Comparison of ENCODE assay signal across 8 cellular contexts in genomic region chr12:51270067-51270846, GRCh38. TPM values are rescaled to one million over a fixed set of nuclear protein-coding genes. Genes with fewer than 3 reads are reported as not detected.
A peak's percentile ranks its signal among the peaks of the same experiment; 100 is the strongest.
DNase-seq lines count a peak whose midpoint lies in the region; ATAC-seq and TF ChIP-seq lines count a peak whose summit lies in the region.

Gene SMAGP (minus strand): TSS chr12:51270415. CDS start chr12:51269278, 1,137 bp downstream.

- intact Hi-C loops in gastrocnemius medialis (cut with DNase I; ENCODE audit: low total_unique reads), result loop anchor here (2.0 kb wide), 1 partner anchor 71 kb away; no protein-coding TSS in a partner anchor

- H3K27ac Mint-ChIP-seq in CD4-positive, CD25-positive, alpha-beta regulatory T cell, result peak within 1 kb of the TSS; percentile 34 to 93 (median 93)

- no peaks in the 10 kb centered on the region for H3F3A ChIP-seq in SU-DHL-6 (ENCODE audit: insufficient read depth)

- peaks cover 0 to 2% (median 0%) of the 10 kb centered on the region in 7 donors for H3K9me3 Mint-ChIP-seq in CD4-positive, CD25-positive, alpha-beta regulatory T cell

- TF ChIP-seq POLR2A in gastrocnemius medialis (IDR thresholded peaks at IDR 0.05), result no peak

- peaks cover 8 to 31% (median 15%) of the 10 kb centered on the region in 4 donors for H3K4me1 Mint-ChIP-seq in CD4-positive, CD25-positive, alpha-beta regulatory T cell

- H3K4me3 ChIP-seq in CD4-positive, CD25-positive, alpha-beta regulatory T cell (ENCODE audit: low read depth, low read length), result peak within 1 kb of the TSS; percentile 68
- H3K4me3 ChIP-seq in SU-DHL-6 (ENCODE audit: insufficient read depth, low read length, poor library complexity, severe bottlenecking), result peak within 1 kb of the TSS; percentile 58
- peak within 1 kb of the TSS; percentile 66 for H3K4me3 ChIP-seq in astrocyte of the cerebellum (ENCODE audit: low read depth, low read length)
- peak within 1 kb of the TSS; percentile 66 to 93 (median 73) for H3K4me3 ChIP-seq in gastrocnemius medialis

- H3K79me2 ChIP-seq in SU-DHL-6 (ENCODE audit: insufficient read depth, low read length), result no peaks in the 10 kb centered on the region

- peaks cover 4% of the 10 kb centered on the region for H3K36me3 Mint-ChIP-seq in CD4-positive, CD25-positive, alpha-beta regulatory T cell

- H3K4me3 Mint-ChIP-seq in CD4-positive, CD25-positive, alpha-beta regulatory T cell, result peak within 1 kb of the TSS; percentile 90 to 97 (median 94)

- peak; percentile 36 to 47 (median 45) for DNase-seq in CD4-positive, CD25-positive, alpha-beta regulatory T cell
- DNase-seq in HT-29 (ENCODE audit: low spot score), result peak; percentile 86
- no peak for DNase-seq in astrocyte of the cerebellum (ENCODE audit: low read depth)
- peak; percentile 60 for DNase-seq in hepatic stellate cell (ENCODE audit: low spot score)
- DNase-seq in gastrocnemius medialis, result no peak
- no peak for DNase-seq in kidney glomerular epithelial cell (lab: John Stamatoyannopoulos, UW)

- H3K27me3 ChIP-seq in CD4-positive, CD25-positive, alpha-beta regulatory T cell (ENCODE audit: control insufficient read depth, insufficient read depth, low read length), result peaks cover 6% of the 10 kb centered on the region
- H3K27me3 ChIP-seq in SU-DHL-6 (ENCODE audit: low read length) (no peaks in the 10 kb centered on the region), gastrocnemius medialis (peaks cover 8 to 30% (median 15%) of the 10 kb centered on the region in 3 donors)

- H3K9me3 ChIP-seq in CD4-positive, CD25-positive, alpha-beta regulatory T cell (ENCODE audit: control insufficient read depth in 2 of 2, low read length in 2 of 2), result no peaks in the 10 kb centered on the region
- H3K9me3 ChIP-seq in SU-DHL-6 (ENCODE audit: insufficient read depth, low read length) (no peaks in the 10 kb centered on the region), gastrocnemius medialis (no peaks in the 10 kb centered on the region)

- ATAC-seq in CD4-positive, CD25-positive, alpha-beta regulatory T cell (ENCODE audit: low read depth in 2 of 2), result peak; percentile 35 to 46
- ATAC-seq in GM19463 (IDR thresholded peaks at IDR 0.05; ENCODE audit: unreplicated experiment) (peak; percentile 79), gastrocnemius medialis (peak; percentile 50 to 63)

- H3K9me2 ChIP-seq in SU-DHL-6 (replicated peaks; ENCODE audit: insufficient read depth, low read length), result no peaks in the 10 kb centered on the region

- peak within 1 kb of the TSS; percentile 94 for H2AFZ ChIP-seq in SU-DHL-6 (ENCODE audit: low read depth, low read length, severe bottlenecking)

- H3K9ac ChIP-seq in SU-DHL-6 (ENCODE audit: low read length), result peak within 1 kb of the TSS; percentile 39

- H3K4me1 ChIP-seq in CD4-positive, CD25-positive, alpha-beta regulatory T cell (ENCODE audit: control insufficient read depth, insufficient read depth, low read length, poor library complexity, severe bottlenecking), result peaks cover 16% of the 10 kb centered on the region
- H3K4me1 ChIP-seq in gastrocnemius medialis, result peaks cover 0 to 6% of the 10 kb centered on the region in 2 donors

- peak within 1 kb of the TSS; percentile 82 for H3K4me2 ChIP-seq in SU-DHL-6 (ENCODE audit: low read depth, low read length, poor library complexity, severe bottlenecking)

- no peak for TF ChIP-seq CTCF in SU-DHL-6 (IDR thresholded peaks at IDR 0.05; ENCODE audit: insufficient read depth, low read length, poor library complexity, severe bottlenecking)
- no peak for TF ChIP-seq CTCF in astrocyte of the cerebellum (IDR thresholded peaks at IDR 0.05; ENCODE audit: low read depth, low read length, missing control alignments)
- TF ChIP-seq CTCF in gastrocnemius medialis (IDR thresholded peaks at IDR 0.05 in 4 of 5, conservative IDR thresholded peaks at IDR 0.05 in 1 of 5), result peak in 1 of 5 experiments; percentile 18

- peaks cover 9% of the 10 kb centered on the region for H3K27me3 Mint-ChIP-seq in CD4-positive, CD25-positive, alpha-beta regulatory T cell

- in situ Hi-C loops in astrocyte of the cerebellum (cut with HindIII; ENCODE audit: low sequenced_read_pairs), result no loop called here
- in situ Hi-C loops in gastrocnemius medialis (cut with MboI; ENCODE audit: low sequenced_read_pairs in 4 of 4), result loop anchor here in 1 of 4 donors (25.0 kb wide), 1 partner anchor 267 kb away; no protein-coding TSS in a partner anchor

- no peaks in the 10 kb centered on the region for H4K20me1 ChIP-seq in SU-DHL-6 (ENCODE audit: low read depth, low read length)

- no peaks in the 10 kb centered on the region for H3K36me3 ChIP-seq in CD4-positive, CD25-positive, alpha-beta regulatory T cell (ENCODE audit: control insufficient read depth, insufficient read depth, low read length)
- H3K36me3 ChIP-seq in SU-DHL-6 (ENCODE audit: low read length) (no peaks in the 10 kb centered on the region), gastrocnemius medialis (no peaks in the 10 kb centered on the region)

- H3K27ac ChIP-seq in CD4-positive, CD25-positive, alpha-beta regulatory T cell (ENCODE audit: insufficient read depth, low read length, poor library complexity, severe bottlenecking), result no peak within 1 kb of the TSS
- H3K27ac ChIP-seq in SU-DHL-6 (ENCODE audit: low read depth, low read length) (no peak within 1 kb of the TSS), gastrocnemius medialis (peak within 1 kb of the TSS; percentile 35 to 74 (median 60))

RNA-seq across cellular contexts. Expression of gene SMAGP, which starts in this region (rescaled TPM):
- 3.4 TPM for total RNA-seq in CD4-positive, CD25-positive, alpha-beta regulatory T cell
- 10 to 100 TPM in 2 of 4 donors, 1 to 10 TPM in 2; 5.7 to 13.5 (median 8.7) TPM for polyA plus RNA-seq in CD4-positive, CD25-positive, alpha-beta regulatory T cell
- 93.2 and 125 TPM in 2 replicates for total RNA-seq in HT-29 (2014; rRNA removed; shearing (Covaris generic))
- total RNA-seq in gastrocnemius medialis, result 1 to 10 TPM; 1.7 to 3.5 (median 2.5) TPM

Comparison
In these comparisons a context has a peak if more than half of its experiments do, and no peak if none do; other contexts are left out.
1. RNA of gene SMAGP (total RNA-seq): 93.2 to 125 TPM in HT-29; 3.4 TPM in CD4-positive, CD25-positive, alpha-beta regulatory T cell (single experiment) and 1.7 to 3.5 TPM in gastrocnemius medialis; every median in the first group is over 10 times any median in the second.
2. DNase-seq: peak in CD4-positive, CD25-positive, alpha-beta regulatory T cell (3 of 3), HT-29 (single experiment) and hepatic stellate cell (single experiment); none in astrocyte of the cerebellum (single experiment), gastrocnemius medialis (0 of 2) and kidney glomerular epithelial cell (single experiment).
3. H3K27ac ChIP-seq: peak in gastrocnemius medialis (4 of 4); none in CD4-positive, CD25-positive, alpha-beta regulatory T cell (single experiment) and SU-DHL-6 (single experiment).
4. Peak in every context shown above with its lines, with median percentiles within 50 percentile points of each other: ATAC-seq and H3K4me3 ChIP-seq.